25 cellular contexts compared by ENCODE assay signal in the genomic region with DNA sequence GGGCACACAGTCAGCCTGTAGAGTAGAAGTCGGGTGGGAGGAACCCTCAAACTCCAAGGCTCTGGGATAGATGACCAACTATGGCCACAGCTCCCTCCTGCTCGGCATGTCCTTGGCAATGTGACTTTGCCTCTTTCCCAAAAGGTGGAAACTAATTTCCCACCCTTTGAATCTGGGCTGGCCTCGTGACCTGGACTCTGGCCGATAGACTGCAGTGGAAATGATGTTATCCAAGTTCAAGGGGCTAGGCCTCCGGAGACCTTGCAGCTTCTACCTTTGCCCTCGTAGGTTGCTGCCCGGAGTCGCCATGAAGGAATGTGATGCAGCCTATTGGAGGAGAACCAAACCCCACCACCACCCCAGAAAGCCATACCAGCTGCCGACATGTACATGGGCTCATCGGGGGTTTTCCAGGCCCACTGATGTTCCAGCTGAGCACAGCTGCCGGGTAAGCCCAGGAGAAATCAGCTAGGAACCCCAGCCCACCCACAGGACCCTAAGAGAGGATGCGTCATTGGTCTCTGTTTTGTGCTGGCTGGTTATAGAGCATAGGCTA. TPM values are rescaled to one million over a fixed set of nuclear protein-coding genes. Genes with fewer than 3 reads are reported as not detected.
DNase-seq lines count a peak whose midpoint lies in the region; ATAC-seq and TF ChIP-seq lines count a peak whose summit lies in the region.
"Had no signal": no experiment of that assay in that cellular context is flagged by ENCODE, and none has a peak within 500 bp of the region (broad histone marks: within the 10 kb centered on the region; RNA-seq: fewer than 3 reads in every experiment).

No MANE protein-coding gene starts in this region.

- H3K27ac ChIP-seq in right cardiac atrium (ENCODE audit: low read length) = no peak overlapping the region
- no peak overlapping the region for H3K27ac ChIP-seq in right atrium auricular region
- H3K27ac ChIP-seq in duodenal mucosa (ENCODE audit: low read depth, low read length) = peak overlapping the region; percentile 61
- H3K27ac ChIP-seq in liver (ENCODE audit: low read depth in 1 of 2, low read length in 2 of 2) = no peak overlapping the region
- H3K27ac ChIP-seq in transverse colon = peak overlapping the region in 3 of 4 donors; percentile 17 to 35 (median 17)
- H3K27ac ChIP-seq: BLaER1 treated with 17β-estradiol and CSF1 and Interleukin-3, amounts not matched to agents 10 nM and 100 nM; SJCRH30 had no signal

- H3K9me3 ChIP-seq in right cardiac atrium (ENCODE audit: control insufficient read depth, low read length) (no peaks in the 10 kb centered on the region), right atrium auricular region (no peaks in the 10 kb centered on the region), duodenal mucosa (ENCODE audit: control insufficient read depth in 1 of 2, low read length in 2 of 2) (no peaks in the 10 kb centered on the region), liver (ENCODE audit: control insufficient read depth in 4 of 4, low read length in 3 of 4) (no peaks in the 10 kb centered on the region), transverse colon (no peaks in the 10 kb centered on the region)
- H3K9me3 ChIP-seq: BLaER1 treated with 17β-estradiol and CSF1 and Interleukin-3, amounts not matched to agents 10 nM and 100 nM; SJCRH30 had no signal

- in situ Hi-C loops in transverse colon (cut with MboI; ENCODE audit: low pct_ligation_motif_present in 1 of 4, low pct_unique_long_range_greater_than_20kb in 1 of 4, low sequenced_read_pairs in 3 of 4) = loop anchor here in 1 of 4 donors (25.0 kb wide), 1 partner anchor 112 kb away; the partner anchor contains the start of gene CSNK1E

- no peaks in the 10 kb centered on the region for H3K9me3 Mint-ChIP-seq in activated CD4-positive, alpha-beta memory T cell treated with anti-CD3 and anti-CD28 coated beads for 36 hours
- H3K9me3 Mint-ChIP-seq in nephron progenitor cell = no peaks in the 10 kb centered on the region
- H3K9me3 Mint-ChIP-seq: CD8-positive, alpha-beta memory T cell had no signal

- ATAC-seq in right cardiac atrium (no peak), sciatic nerve (no peak)
- ATAC-seq: HCT116 had no signal

- no peak for TF ChIP-seq EP300 in transverse colon (IDR thresholded peaks at IDR 0.05; ENCODE audit: low read depth)

- DNase-seq in right cardiac atrium (peak in 2 of 3 donors; percentile 10 to 17), right atrium auricular region (ENCODE audit: low spot score) (no peak), transverse colon (no peak), sciatic nerve (ENCODE audit: low spot score) (no peak), nephron progenitor cell (no peak)
- no peak for DNase-seq in activated CD4-positive, alpha-beta memory T cell treated with anti-CD3 and anti-CD28 coated beads for 36 hours
- DNase-seq: 8988T; CD8-positive, alpha-beta memory T cell; DMS153; GOT3; KBM-7; MM.1S; NCI-H1048; NCI-H1417 treated with DMSO at 0.1 percent for 48 hours; NCI-H187; NCI-H2227 treated with DMSO at 0.1 percent for 48 hours; NCI-H510A; NCI-H774; NK-92 treated with Interleukin-12 subunit alpha and Interleukin-12 subunit beta, amount 100 ng/mL, for 24 hours; SJCRH30 had no signal

- H3K27me3 ChIP-seq in right cardiac atrium (ENCODE audit: control insufficient read depth, insufficient read depth) (no peaks in the 10 kb centered on the region), right atrium auricular region (no peaks in the 10 kb centered on the region), duodenal mucosa (ENCODE audit: control insufficient read depth in 1 of 2, insufficient read depth in 2 of 2, low read length in 2 of 2) (no peaks in the 10 kb centered on the region), liver (ENCODE audit: control insufficient read depth in 4 of 4, insufficient read depth in 4 of 4, low read length in 3 of 4) (no peaks in the 10 kb centered on the region), transverse colon (no peaks in the 10 kb centered on the region)
- H3K27me3 ChIP-seq: BLaER1 treated with 17β-estradiol and CSF1 and Interleukin-3, amounts not matched to agents 10 nM and 100 nM had no signal

- intact Hi-C loops in right cardiac atrium (cut with DNase I) (no loop called here), transverse colon (cut with DNase I; ENCODE audit: low total_unique reads) (no loop called here), sciatic nerve (cut with DNase I) (no loop called here)
- intact Hi-C loops in activated CD4-positive, alpha-beta memory T cell treated with anti-CD3 and anti-CD28 coated beads for 36 hours (cut with micrococcal nuclease) = no loop called here

- H3K9ac ChIP-seq in duodenal mucosa (ENCODE audit: low read depth in 1 of 2, low read length in 2 of 2) (no peak overlapping the region), liver (ENCODE audit: low read depth in 1 of 2, low read length in 2 of 2) (no peak overlapping the region)
- H3K9ac ChIP-seq: BLaER1 treated with 17β-estradiol and CSF1 and Interleukin-3, amounts not matched to agents 10 nM and 100 nM had no signal

- no peaks in the 10 kb centered on the region for H3K4me1 ChIP-seq in right cardiac atrium (ENCODE audit: control insufficient read depth, insufficient read depth, low read length)
- H3K4me1 ChIP-seq in right atrium auricular region = no peaks in the 10 kb centered on the region
- peaks cover 28 to 31% of the 10 kb centered on the region in 2 donors for H3K4me1 ChIP-seq in duodenal mucosa (ENCODE audit: control insufficient read depth in 1 of 2, insufficient read depth in 2 of 2, low read length in 2 of 2)
- peaks cover 12 to 31% (median 20%) of the 10 kb centered on the region in 4 donors for H3K4me1 ChIP-seq in liver (ENCODE audit: control insufficient read depth in 4 of 4, insufficient read depth in 4 of 4, low read length in 3 of 4)
- peaks cover 0 to 11% (median 7%) of the 10 kb centered on the region in 4 donors for H3K4me1 ChIP-seq in transverse colon

- 82% methylated on average over 12 of the region's 12 CpGs for WGBS in right cardiac atrium
- 70% methylated on average over 12 of the region's 12 CpGs for WGBS in liver
- WGBS in transverse colon (ENCODE audit: low coverage in 1 of 2), 2 donors = 74% methylated on average over 12 of the region's 12 CpGs; no CpG with 5 or more reads in 1 of the 2 donors

- H3K4me1 Mint-ChIP-seq in activated CD4-positive, alpha-beta memory T cell treated with anti-CD3 and anti-CD28 coated beads for 36 hours (ENCODE audit: low read depth) = no peaks in the 10 kb centered on the region
- peaks cover 23% of the 10 kb centered on the region for H3K4me1 Mint-ChIP-seq in nephron progenitor cell
- H3K4me1 Mint-ChIP-seq: CD8-positive, alpha-beta memory T cell had no signal

- H3K4me3 ChIP-seq in right cardiac atrium (ENCODE audit: low read length) (no peak overlapping the region), right atrium auricular region (no peak overlapping the region), duodenal mucosa (ENCODE audit: low read depth in 1 of 2, low read length in 2 of 2) (peak overlapping the region; percentile 37 to 40), liver (ENCODE audit: low read depth in 1 of 3, low read length in 3 of 3) (no peak overlapping the region), transverse colon (no peak overlapping the region)
- H3K4me3 ChIP-seq: BLaER1 treated with 17β-estradiol and CSF1 and Interleukin-3, amounts not matched to agents 10 nM and 100 nM; SJCRH30 had no signal

- TF ChIP-seq CTCF in right atrium auricular region (IDR thresholded peaks at IDR 0.05) = no peak
- TF ChIP-seq CTCF in liver (IDR thresholded peaks at IDR 0.05; ENCODE audit: low read depth, low read length, missing input control) = no peak
- no peak for TF ChIP-seq CTCF in transverse colon (IDR thresholded peaks at IDR 0.05)
- no peak for TF ChIP-seq CTCF in nephron progenitor cell (IDR thresholded peaks at IDR 0.05)

- CTCF ChIA-PET in activated CD4-positive, alpha-beta memory T cell treated with anti-CD3 and anti-CD28 coated beads for 36 hours (lab: Charles Lee) = no interaction called here

- POLR2A ChIA-PET in activated CD4-positive, alpha-beta memory T cell treated with anti-CD3 and anti-CD28 coated beads for 36 hours (lab: Charles Lee) = no interaction called here

- no peaks in the 10 kb centered on the region for H3K36me3 Mint-ChIP-seq in activated CD4-positive, alpha-beta memory T cell treated with anti-CD3 and anti-CD28 coated beads for 36 hours
- peaks cover 5% of the 10 kb centered on the region for H3K36me3 Mint-ChIP-seq in nephron progenitor cell (ENCODE audit: low read depth)
- H3K36me3 Mint-ChIP-seq: CD8-positive, alpha-beta memory T cell had no signal

- H3K36me3 ChIP-seq in right atrium auricular region (no peaks in the 10 kb centered on the region), duodenal mucosa (ENCODE audit: control insufficient read depth in 1 of 2, insufficient read depth in 2 of 2, low read length in 2 of 2) (no peaks in the 10 kb centered on the region), liver (ENCODE audit: control insufficient read depth in 4 of 4, insufficient read depth in 3 of 4, low read depth in 1 of 4, low read length in 3 of 4) (no peaks in the 10 kb centered on the region), transverse colon (no peaks in the 10 kb centered on the region)
- H3K36me3 ChIP-seq: BLaER1 treated with 17β-estradiol and CSF1 and Interleukin-3, amounts not matched to agents 10 nM and 100 nM; SJCRH30 had no signal

- H3K27ac Mint-ChIP-seq in activated CD4-positive, alpha-beta memory T cell treated with anti-CD3 and anti-CD28 coated beads for 36 hours = no peak overlapping the region
- H3K27ac Mint-ChIP-seq in nephron progenitor cell = no peak overlapping the region
- H3K27ac Mint-ChIP-seq: CD8-positive, alpha-beta memory T cell had no signal

- no peak overlapping the region for H3K4me3 Mint-ChIP-seq in activated CD4-positive, alpha-beta memory T cell treated with anti-CD3 and anti-CD28 coated beads for 36 hours
- H3K4me3 Mint-ChIP-seq in nephron progenitor cell = no peak overlapping the region
- H3K4me3 Mint-ChIP-seq: CD8-positive, alpha-beta memory T cell had no signal

- no peak for TF ChIP-seq RAD21 in liver (IDR thresholded peaks at IDR 0.05)

- H3K27me3 Mint-ChIP-seq in activated CD4-positive, alpha-beta memory T cell treated with anti-CD3 and anti-CD28 coated beads for 36 hours = no peaks in the 10 kb centered on the region
- peaks cover 4% of the 10 kb centered on the region for H3K27me3 Mint-ChIP-seq in nephron progenitor cell (ENCODE audit: low read depth, poor library complexity)

- no peak for TF ChIP-seq POLR2A in transverse colon (IDR thresholded peaks at IDR 0.05)

RNA-seq across cellular contexts. Expression of gene KCNJ4, which starts 30.4 kb away (rescaled TPM):
- total RNA-seq in right cardiac atrium (10 to 100 TPM; 15.7 to 40.5 (median 31.3) TPM), right atrium auricular region (10 to 100 TPM in 1 of 2 donors, 1 to 10 TPM in 1; 7.0 to 36.7 TPM), liver (under 1 TPM in 1 of 2 donors, not detected in 1; 0.05 TPM), transverse colon (not detected), sciatic nerve (0.71 TPM)
- polyA plus RNA-seq in right cardiac atrium (40.4 TPM), liver (not detected)
- not detected for total RNA-seq in activated CD4-positive, alpha-beta memory T cell treated with anti-CD3 and anti-CD28 coated beads for 36 hours
- total RNA-seq: Calu3; CD8-positive, alpha-beta memory T cell had no signal
- polyA plus RNA-seq: CD8-positive, alpha-beta memory T cell had no signal

RNA-seq across cellular contexts. Expression of gene KDELR3, which starts 43.3 kb away (rescaled TPM):
- 1 to 10 TPM; 5.0 to 8.3 (median 7.4) TPM for total RNA-seq in right cardiac atrium
- polyA plus RNA-seq in right cardiac atrium = 7.9 TPM
- 1 to 10 TPM; 8.0 to 9.2 TPM for total RNA-seq in right atrium auricular region
- total RNA-seq in liver = 10 to 100 TPM in 1 of 2 donors, 1 to 10 TPM in 1; 8.1 to 12.8 TPM
- 10 to 100 TPM in 1 of 2 donors, 1 to 10 TPM in 1; 3.5 to 10.9 TPM for polyA plus RNA-seq in liver
- 10 to 100 TPM in 1 of 4 donors, 1 to 10 TPM in 2, not detected in 1; 5.6 to 12.5 (median 8.7) TPM for total RNA-seq in transverse colon
- 15.4 TPM for total RNA-seq in sciatic nerve
- under 1 TPM; 0.94 to 0.97 TPM for total RNA-seq in activated CD4-positive, alpha-beta memory T cell treated with anti-CD3 and anti-CD28 coated beads for 36 hours

Comparison
In these comparisons a context has a peak if more than half of its experiments do, and no peak if none do; other contexts are left out.
1. DNase-seq: peak in right cardiac atrium (2 of 3); none in right atrium auricular region (single experiment), transverse colon (single experiment), sciatic nerve (single experiment), activated CD4-positive, alpha-beta memory T cell treated with anti-CD3 and anti-CD28 coated beads for 36 hours (single experiment) and nephron progenitor cell (single experiment).
2. H3K27ac ChIP-seq: peak in duodenal mucosa (single experiment) and transverse colon (3 of 4); none in right cardiac atrium (single experiment), right atrium auricular region (0 of 2) and liver (0 of 2).
3. H3K4me3 ChIP-seq: peak in duodenal mucosa (2 of 2); none in right cardiac atrium (single experiment), right atrium auricular region (0 of 2), liver (0 of 3) and transverse colon (0 of 4).